ENCODE assay signal across 9 cellular contexts in genomic region chr1:244272471-244273261, GRCh38.
DNase-seq lines count a peak whose midpoint lies in the region; ATAC-seq and TF ChIP-seq lines count a peak whose summit lies in the region.
"Had no signal": no experiment of that assay in that cellular context is flagged by ENCODE, and none has a peak within 500 bp of the region (broad histone marks: within the 10 kb centered on the region; RNA-seq: fewer than 3 reads in every experiment).

No MANE protein-coding gene starts in this region.

- TF ChIP-seq CTCF in HFFc6 (IDR thresholded peaks at IDR 0.05) (peak; percentile 99), glutamatergic neuron (IDR thresholded peaks at IDR 0.05; ENCODE audit: partially characterized antibody, unreplicated experiment) (peak; percentile 92), upper lobe of left lung (IDR thresholded peaks at IDR 0.05) (peak; percentile 81 to 96 (median 96))

- H3K4me1 ChIP-seq in upper lobe of left lung: peaks cover 0 to 4% (median 2%) of the 10 kb centered on the region in 4 donors

- H3K4me3 ChIP-seq in upper lobe of left lung: no peak overlapping the region
- H3K4me3 ChIP-seq: skin epidermis had no signal

- H3K27ac Mint-ChIP-seq in HFFc6: peak overlapping the region; percentile 93
- H3K27ac Mint-ChIP-seq in activated naive CD4-positive, alpha-beta T cell treated with anti-CD3 and anti-CD28 coated beads, Interleukin-2, amount 50 U/mL, for 72 hours: peak overlapping the region in 1 of 2 donors; percentile 72
- H3K27ac Mint-ChIP-seq in glutamatergic neuron (ENCODE audit: unreplicated experiment): peak overlapping the region; percentile 68

- peaks cover 47% of the 10 kb centered on the region for H3K4me1 Mint-ChIP-seq in HFFc6 (ENCODE audit: low read depth)
- peaks cover 11% of the 10 kb centered on the region for H3K4me1 Mint-ChIP-seq in glutamatergic neuron (ENCODE audit: low read depth, unreplicated experiment)

- no peaks in the 10 kb centered on the region for H3K27me3 ChIP-seq in upper lobe of left lung

- TF ChIP-seq EP300 in upper lobe of left lung (IDR thresholded peaks at IDR 0.05): no peak

- peak; percentile 75 to 78 for ATAC-seq in activated naive CD4-positive, alpha-beta T cell treated with anti-CD3 and anti-CD28 coated beads, Interleukin-2, amount 50 U/mL, for 72 hours
- peak; percentile 91 to 96 for ATAC-seq in upper lobe of left lung (ENCODE audit: low FRiP score in 2 of 2)

- peaks cover 0 to 5% (median 1%) of the 10 kb centered on the region in 4 donors for H3K9me3 ChIP-seq in upper lobe of left lung

- H3K36me3 Mint-ChIP-seq in HFFc6 (ENCODE audit: low read depth): peaks cover 13% of the 10 kb centered on the region
- peaks cover 0 to 9% of the 10 kb centered on the region in 2 donors for H3K36me3 Mint-ChIP-seq in activated naive CD4-positive, alpha-beta T cell treated with anti-CD3 and anti-CD28 coated beads, Interleukin-2, amount 50 U/mL, for 72 hours
- H3K36me3 Mint-ChIP-seq in glutamatergic neuron (ENCODE audit: unreplicated experiment): peaks cover 9% of the 10 kb centered on the region

- H3K9me3 Mint-ChIP-seq in HFFc6 (peaks cover 9% of the 10 kb centered on the region), glutamatergic neuron (ENCODE audit: unreplicated experiment) (peaks cover 3% of the 10 kb centered on the region)
- peaks cover 4 to 10% of the 10 kb centered on the region in 2 donors for H3K9me3 Mint-ChIP-seq in activated naive CD4-positive, alpha-beta T cell treated with anti-CD3 and anti-CD28 coated beads, Interleukin-2, amount 50 U/mL, for 72 hours

- no peaks in the 10 kb centered on the region for H3K36me3 ChIP-seq in upper lobe of left lung

- 28 to 52% methylated on average over 5 to 9 of the region's 9 CpGs for WGBS in upper lobe of left lung, 2 donors

- no peak for TF ChIP-seq POLR2A in upper lobe of left lung (IDR thresholded peaks at IDR 0.05)

- in situ Hi-C loops in G401 (cut with HindIII; ENCODE audit: low sequenced_read_pairs): no loop called here

- DNase-seq in G401 (ENCODE audit: low spot score) (peak; percentile 90), HFFc6 (peak; percentile 82), NCI-H1105 treated with DMSO at 0.1 percent for 48 hours (lab: John Stamatoyannopoulos, UW) (peak; percentile 59), SKM-1 (lab: John Stamatoyannopoulos, UW; ENCODE audit: unreplicated experiment) (peak; percentile 96), glutamatergic neuron (peak; percentile 69), posterior cingulate gyrus (peak in 9 of 10 donors; percentile 44 to 92 (median 69)), upper lobe of left lung (peak in 1 of 2 donors; percentile 71)
- peak; percentile 65 to 68 for DNase-seq in activated naive CD4-positive, alpha-beta T cell treated with anti-CD3 and anti-CD28 coated beads, Interleukin-2, amount 50 U/mL, for 72 hours (ENCODE audit: low spot score in 2 of 2)

- peak overlapping the region in 1 of 4 donors; percentile 35 for H3K27ac ChIP-seq in upper lobe of left lung

- H3K27me3 Mint-ChIP-seq in HFFc6 (ENCODE audit: insufficient read depth) (no peaks in the 10 kb centered on the region; the same call in 1 of the 2 replicates), glutamatergic neuron (ENCODE audit: unreplicated experiment) (peaks cover 9% of the 10 kb centered on the region)

- intact Hi-C loops in posterior cingulate gyrus (cut with DNase I): loop anchor here (1.0 to 10.0 kb wide), 7 partner anchors 55 to 928 kb away; no protein-coding TSS in a partner anchor

- peak overlapping the region; percentile 81 for H3K4me3 Mint-ChIP-seq in HFFc6
- H3K4me3 Mint-ChIP-seq in glutamatergic neuron (ENCODE audit: unreplicated experiment): peak overlapping the region; percentile 20
